Comparison of ENCODE assay signal across 13 cellular contexts in genomic region chr2:26807788-26808460, GRCh38. TPM values are rescaled to one million over a fixed set of nuclear protein-coding genes. Genes with fewer than 3 reads are reported as not detected.
DNase-seq lines count a peak whose midpoint lies in the region; ATAC-seq and TF ChIP-seq lines count a peak whose summit lies in the region.
"Had no signal": no experiment of that assay in that cellular context is flagged by ENCODE, and none has a peak within 500 bp of the region (broad histone marks: within the 10 kb centered on the region; RNA-seq: fewer than 3 reads in every experiment).

No MANE protein-coding gene starts in this region.

- H4K8ac ChIP-seq in IMR-90 (ENCODE audit: low read depth in 2 of 2, low read length in 2 of 2), result no peak overlapping the region
- no peak overlapping the region for H4K8ac ChIP-seq in mesenchymal stem cell (ENCODE audit: low read length)

- H3K4me3 ChIP-seq in IMR-90 (ENCODE audit: insufficient read depth, low read depth, low read length), result no peak overlapping the region
- H3K4me3 ChIP-seq in cardiac fibroblast (replicated peaks in 1 of 2; ENCODE audit: low read depth in 2 of 2, low read length in 2 of 2), result no peak overlapping the region
- H3K4me3 ChIP-seq in mesenchymal stem cell (ENCODE audit: insufficient read depth in 1 of 2, low read depth in 1 of 2, low read length in 2 of 2), result no peak overlapping the region

- no peak for TF ChIP-seq POLR2A in IMR-90 (IDR thresholded peaks at IDR 0.05; ENCODE audit: low read depth, low read length)

- H2BK12ac ChIP-seq in mesenchymal stem cell (ENCODE audit: low read length in 2 of 2), result no peak overlapping the region

- H3K36me3 Mint-ChIP-seq in CD4-positive, alpha-beta T cell (ENCODE audit: low read depth), result no peaks in the 10 kb centered on the region
- no peaks in the 10 kb centered on the region for H3K36me3 Mint-ChIP-seq in mesothelial cell of epicardium
- H3K36me3 Mint-ChIP-seq: CD8-positive, alpha-beta memory T cell had no signal

- H3K27ac Mint-ChIP-seq in CD4-positive, alpha-beta T cell, result peak overlapping the region; percentile 30
- H3K27ac Mint-ChIP-seq in mesothelial cell of epicardium, result no peak overlapping the region
- H3K27ac Mint-ChIP-seq: activated T-helper 1 cell treated with anti-CD3 and anti-CD28 coated beads, Interleukin-12 subunit alpha, Interleukin-12 subunit beta, Interleukin-2, Interleukin-4 antibody, amounts not matched to agents 30 ng/mL and 10 ng/mL and 1 ng/mL, durations not matched to agents 14 hours and 24 hours and 36 hours had no signal

- no peaks in the 10 kb centered on the region for H3K27me3 ChIP-seq in CD4-positive, alpha-beta T cell (ENCODE audit: control insufficient read depth, insufficient read depth, low read length)
- peaks cover 23% of the 10 kb centered on the region for H3K27me3 ChIP-seq in IMR-90 (ENCODE audit: control insufficient read depth, insufficient read depth, low read length)
- peaks cover 27 to 30% of the 10 kb centered on the region in 2 experiments for H3K27me3 ChIP-seq in mesenchymal stem cell (ENCODE audit: control insufficient read depth in 1 of 2, insufficient read depth in 1 of 2, low read length in 2 of 2)

- H2BK120ac ChIP-seq in IMR-90 (ENCODE audit: low read depth, low read length), result no peak overlapping the region
- H2BK120ac ChIP-seq in mesenchymal stem cell (ENCODE audit: low read depth, low read length), result no peak overlapping the region

- H3K23ac ChIP-seq in IMR-90 (ENCODE audit: low read depth, low read length) (no peak overlapping the region), mesenchymal stem cell (ENCODE audit: low read length in 2 of 2) (no peak overlapping the region)

- H2BK15ac ChIP-seq in IMR-90 (ENCODE audit: low read depth, low read length) (no peak overlapping the region), mesenchymal stem cell (ENCODE audit: low read depth, poor library complexity, severe bottlenecking) (no peak overlapping the region)

- TF ChIP-seq RAD21 in IMR-90 (IDR thresholded peaks at IDR 0.05; ENCODE audit: low read length), result no peak

- H3K14ac ChIP-seq in IMR-90 (replicated peaks; ENCODE audit: low read depth, low read length) (no peak overlapping the region), mesenchymal stem cell (ENCODE audit: low read length in 2 of 2) (no peak overlapping the region)

- no peaks in the 10 kb centered on the region for H3K4me1 ChIP-seq in IMR-90 (ENCODE audit: control insufficient read depth, insufficient read depth, low read length)
- peaks cover 6% of the 10 kb centered on the region for H3K4me1 ChIP-seq in mesenchymal stem cell (ENCODE audit: control insufficient read depth, insufficient read depth, low read depth, low read length)

- DNase-seq in CD4-positive, alpha-beta T cell, result no peak
- peak; percentile 29 for DNase-seq in IMR-90
- peak; percentile 40 to 73 for DNase-seq in cardiac fibroblast (ENCODE audit: low read depth in 2 of 2)
- DNase-seq in mesenchymal stem cell, result peak; percentile 37
- DNase-seq in sciatic nerve (ENCODE audit: low spot score), result no peak
- DNase-seq in SHP77 treated with DMSO at 0.1 percent for 48 hours (lab: John Stamatoyannopoulos, UW), result no peak
- DNase-seq in mesothelial cell of epicardium (ENCODE audit: low spot score in 2 of 2, unreplicated experiment in 2 of 2), result no peak
- DNase-seq: activated CD4-positive, alpha-beta T cell treated with anti-CD3 and anti-CD28 coated beads for 1 hour; CD8-positive, alpha-beta memory T cell; NCI-H1048 had no signal

- no peak overlapping the region for H2AFZ ChIP-seq in IMR-90 (replicated peaks; ENCODE audit: low read length, poor library complexity)
- H2AFZ ChIP-seq in mesenchymal stem cell (ENCODE audit: low read depth, low read length), result no peak overlapping the region

- H3K56ac ChIP-seq in IMR-90 (ENCODE audit: extremely low read depth, insufficient read depth, low read length), result no peak overlapping the region

- H3K79me1 ChIP-seq in IMR-90 (ENCODE audit: low read depth in 1 of 2, low read length in 2 of 2) (no peaks in the 10 kb centered on the region), mesenchymal stem cell (replicated peaks; ENCODE audit: low read length, poor library complexity, severe bottlenecking) (no peaks in the 10 kb centered on the region)

- no peak overlapping the region for H3K4ac ChIP-seq in IMR-90 (ENCODE audit: low read depth, low read length)
- no peak overlapping the region for H3K4ac ChIP-seq in mesenchymal stem cell (ENCODE audit: low read depth in 1 of 2, low read length in 2 of 2)

- no peaks in the 10 kb centered on the region for H3K9me3 ChIP-seq in CD4-positive, alpha-beta T cell (ENCODE audit: control insufficient read depth, low read length)
- H3K9me3 ChIP-seq in IMR-90 (ENCODE audit: control insufficient read depth, insufficient read depth, low read length), result no peaks in the 10 kb centered on the region
- no peaks in the 10 kb centered on the region for H3K9me3 ChIP-seq in mesenchymal stem cell (ENCODE audit: control insufficient read depth, low read length)

- BruUV-seq in IMR-90 (replicated peaks; lab: Mats Ljungman, UMichigan), result no TSS peak

- POLR2A ChIA-PET in CD4-positive, alpha-beta T cell (lab: Charles Lee), result no interaction called here
- POLR2A ChIA-PET in IMR-90 (lab: Charles Lee; ENCODE audit: unreplicated experiment), result no interaction called here

- ATAC-seq in CD4-positive, alpha-beta T cell (ENCODE audit: poor library complexity), result no peak
- ATAC-seq in IMR-90 (ENCODE audit: low read depth) (peak; percentile 70), sciatic nerve (no peak), GM21360 (IDR thresholded peaks at IDR 0.05; ENCODE audit: unreplicated experiment) (no peak)

- H3K9ac ChIP-seq in IMR-90 (ENCODE audit: low read depth, low read length) (no peak overlapping the region), mesenchymal stem cell (ENCODE audit: low read length) (no peak overlapping the region)

- H2AK9ac ChIP-seq in IMR-90 (replicated peaks; ENCODE audit: low read depth, low read length, poor library complexity), result no peak overlapping the region

- H4K91ac ChIP-seq in IMR-90 (ENCODE audit: insufficient read depth, low read depth, low read length) (no peak overlapping the region), mesenchymal stem cell (ENCODE audit: low read length) (no peak overlapping the region)

- in situ Hi-C loops in IMR-90 (cut with MboI; ENCODE audit: low sequenced_read_pairs), result no loop called here

- intact Hi-C loops in CD4-positive, alpha-beta T cell (cut with DNase I, micrococcal nuclease), result no loop called here
- intact Hi-C loops in IMR-90 (cut with micrococcal nuclease), result no loop called here
- intact Hi-C loops in sciatic nerve (cut with DNase I), result no loop called here

- no peaks in the 10 kb centered on the region for H3K36me3 ChIP-seq in IMR-90 (ENCODE audit: control insufficient read depth, insufficient read depth, low read length)
- H3K36me3 ChIP-seq in mesenchymal stem cell (ENCODE audit: control insufficient read depth in 1 of 2, insufficient read depth in 2 of 2, low read depth in 1 of 2, low read length in 2 of 2), result no peaks in the 10 kb centered on the region

- TF ChIP-seq CTCF in CD4-positive, alpha-beta T cell (IDR thresholded peaks at IDR 0.05), result no peak
- TF ChIP-seq CTCF in IMR-90 (conservative IDR thresholded peaks at IDR 0.05; ENCODE audit: low read depth, low read length) (no peak), cardiac fibroblast (IDR thresholded peaks at IDR 0.05; ENCODE audit: low read depth, low read length) (no peak), mesothelial cell of epicardium (IDR thresholded peaks at IDR 0.05; ENCODE audit: unreplicated experiment) (no peak)

- H3K4me2 ChIP-seq in IMR-90 (ENCODE audit: low read depth, low read length) (no peak overlapping the region), mesenchymal stem cell (ENCODE audit: low read length, poor library complexity, severe bottlenecking) (no peak overlapping the region)

- H3K4me1 Mint-ChIP-seq in CD4-positive, alpha-beta T cell (ENCODE audit: low read depth), result peaks cover 46% of the 10 kb centered on the region
- H3K4me1 Mint-ChIP-seq in mesothelial cell of epicardium, result peaks cover 9% of the 10 kb centered on the region

- H2AK5ac ChIP-seq in IMR-90 (ENCODE audit: low read depth, low read length) (no peak overlapping the region), mesenchymal stem cell (ENCODE audit: low read length, severe bottlenecking) (no peak overlapping the region)

- H3K27me3 Mint-ChIP-seq in CD4-positive, alpha-beta T cell, result no peaks in the 10 kb centered on the region
- no peaks in the 10 kb centered on the region for H3K27me3 Mint-ChIP-seq in mesothelial cell of epicardium (ENCODE audit: low read depth)

- no peak overlapping the region for H3K4me3 Mint-ChIP-seq in CD4-positive, alpha-beta T cell
- H3K4me3 Mint-ChIP-seq in mesothelial cell of epicardium, result no peak overlapping the region
- H3K4me3 Mint-ChIP-seq: activated T-helper 1 cell treated with anti-CD3 and anti-CD28 coated beads, Interleukin-12 subunit alpha, Interleukin-12 subunit beta, Interleukin-2, Interleukin-4 antibody, amounts not matched to agents 30 ng/mL and 10 ng/mL and 1 ng/mL, durations not matched to agents 14 hours and 24 hours and 36 hours; CD8-positive, alpha-beta memory T cell had no signal

- CTCF ChIA-PET in CD4-positive, alpha-beta T cell (lab: Charles Lee), result no interaction called here
- CTCF ChIA-PET in IMR-90 (lab: Yijun Ruan, JAX), result no interaction called here

- dilution Hi-C loops in IMR-90 (cut with HindIII; ENCODE audit: low sequenced_read_pairs, unreplicated experiment), result no loop called here

- 0 out of 2 replicates have a peak, but pooled peaks cover 3% of the 10 kb centered on the region for H3K9me1 ChIP-seq in IMR-90 (ENCODE audit: insufficient read depth, low read length)

- H4K5ac ChIP-seq in IMR-90 (ENCODE audit: low read depth, low read length), result no peak overlapping the region

- no CpG with 5 or more reads among the region's 2 CpGs for WGBS in IMR-90 (ENCODE audit: extremely low coverage in 2 of 2, insufficient read length in 1 of 2), 2 experiments
- WGBS in mesenchymal stem cell, result 38% methylated on average over 1 of the region's 2 CpGs

- no peaks in the 10 kb centered on the region for H4K20me1 ChIP-seq in IMR-90 (ENCODE audit: insufficient read depth, low read length)

- H2BK5ac ChIP-seq in IMR-90 (ENCODE audit: low read depth, low read length, poor library complexity, severe bottlenecking), result no peak overlapping the region
- H2BK5ac ChIP-seq in mesenchymal stem cell (ENCODE audit: low read depth, low read length, poor library complexity, severe bottlenecking), result no peak overlapping the region

- H3K27ac ChIP-seq in CD4-positive, alpha-beta T cell (ENCODE audit: low read depth, low read length), result no peak overlapping the region
- H3K27ac ChIP-seq in IMR-90 (ENCODE audit: insufficient read depth, low read length), result no peak overlapping the region
- H3K27ac ChIP-seq in mesenchymal stem cell (ENCODE audit: low read length, poor library complexity, severe bottlenecking), result no peak overlapping the region

- no peak overlapping the region for H3K18ac ChIP-seq in IMR-90 (ENCODE audit: low read depth, low read length)
- no peak overlapping the region for H3K18ac ChIP-seq in mesenchymal stem cell (ENCODE audit: low read depth in 1 of 2, low read length in 2 of 2)

- no peaks in the 10 kb centered on the region for H3K9me3 Mint-ChIP-seq in CD4-positive, alpha-beta T cell
- no peaks in the 10 kb centered on the region for H3K9me3 Mint-ChIP-seq in mesothelial cell of epicardium
- H3K9me3 Mint-ChIP-seq: activated T-helper 1 cell treated with anti-CD3 and anti-CD28 coated beads, Interleukin-12 subunit alpha, Interleukin-12 subunit beta, Interleukin-2, Interleukin-4 antibody, amounts not matched to agents 30 ng/mL and 10 ng/mL and 1 ng/mL, durations not matched to agents 14 hours and 24 hours and 36 hours had no signal

- no peak overlapping the region for H2BK20ac ChIP-seq in IMR-90 (ENCODE audit: low read depth, low read length)

RNA-seq across cellular contexts. Expression of gene CENPA, which starts 22.1 kb away (rescaled TPM):
- 1 to 10 TPM; 1.0 to 1.1 TPM for total RNA-seq in CD4-positive, alpha-beta T cell
- 7.7 and 10.0 TPM in 2 replicates for total RNA-seq in IMR-90 (2012; rRNA removed)
- 11.9 and 14.9 TPM in 2 replicates for polyA plus RNA-seq in IMR-90 (2012; rRNA removed)
- 5.7 and 6.3 TPM in 2 replicates for polyA plus RNA-seq in IMR-90 (2012; cell fraction: cytosol; rRNA removed)
- 4.0 and 4.9 TPM in 2 replicates for polyA plus RNA-seq in IMR-90 (2012; cell fraction: nucleus; rRNA removed; ENCODE audit: low replicate concordance)
- 3.5 TPM for polyA plus RNA-seq in mesenchymal stem cell (2013, experiment 1 of 2)
- polyA plus RNA-seq in mesenchymal stem cell (2013, experiment 2 of 2), result 3.1 TPM
- 0.31 TPM for total RNA-seq in sciatic nerve
- total RNA-seq in mesothelial cell of epicardium, result 7.9 to 9.2 TPM (median 8.8 TPM) in 3 replicates

RNA-seq across cellular contexts. Expression of gene DPYSL5, which starts 40.0 kb away (rescaled TPM):
- not detected for total RNA-seq in CD4-positive, alpha-beta T cell
- not detected in 2 replicates for total RNA-seq in IMR-90 (2012; rRNA removed)
- polyA plus RNA-seq in IMR-90 (2012; rRNA removed), result not detected in 2 replicates
- not detected in 2 replicates for polyA plus RNA-seq in IMR-90 (2012; cell fraction: cytosol; rRNA removed)
- polyA plus RNA-seq in IMR-90 (2012; cell fraction: nucleus; rRNA removed; ENCODE audit: low replicate concordance), result not detected in 2 replicates
- not detected for polyA plus RNA-seq in mesenchymal stem cell (2013, experiment 1 of 2)
- not detected for polyA plus RNA-seq in mesenchymal stem cell (2013, experiment 2 of 2)
- total RNA-seq in sciatic nerve, result not detected
- total RNA-seq in mesothelial cell of epicardium, result 2.5 to 2.8 TPM (median 2.8 TPM) in 3 replicates
- total RNA-seq: CD8-positive, alpha-beta memory T cell; HT-29 had no signal
- polyA plus RNA-seq: CD8-positive, alpha-beta memory T cell had no signal

RNA-seq across cellular contexts. Expression of gene SLC35F6, which starts 43.8 kb away (rescaled TPM):
- total RNA-seq in CD4-positive, alpha-beta T cell, result 10 to 100 TPM; 32.0 to 34.2 TPM
- total RNA-seq in IMR-90 (2012; rRNA removed) (25.6 and 30.6 TPM in 2 replicates), sciatic nerve (27.6 TPM), mesothelial cell of epicardium (25.2 to 26.8 TPM (median 26.0 TPM) in 3 replicates)
- polyA plus RNA-seq in IMR-90 (2012; rRNA removed), result 19.1 and 19.4 TPM in 2 replicates
- polyA plus RNA-seq in IMR-90 (2012; cell fraction: cytosol; rRNA removed), result 12.7 and 22.8 TPM in 2 replicates
- 8.7 and 14.4 TPM in 2 replicates for polyA plus RNA-seq in IMR-90 (2012; cell fraction: nucleus; rRNA removed; ENCODE audit: low replicate concordance)
- polyA plus RNA-seq in mesenchymal stem cell (2013, experiment 1 of 2), result 62.3 TPM
- 60.2 TPM for polyA plus RNA-seq in mesenchymal stem cell (2013, experiment 2 of 2)

Comparison
In these comparisons a context has a peak if more than half of its experiments do, and no peak if none do; other contexts are left out.
1. DNase-seq: peak in IMR-90 (single experiment), cardiac fibroblast (2 of 2) and mesenchymal stem cell (single experiment); none in CD4-positive, alpha-beta T cell (0 of 10), sciatic nerve (single experiment), SHP77 treated with DMSO at 0.1 percent for 48 hours (single experiment) and mesothelial cell of epicardium (0 of 2).